ENCODE assay signal across 19 cellular contexts in the genomic region with DNA sequence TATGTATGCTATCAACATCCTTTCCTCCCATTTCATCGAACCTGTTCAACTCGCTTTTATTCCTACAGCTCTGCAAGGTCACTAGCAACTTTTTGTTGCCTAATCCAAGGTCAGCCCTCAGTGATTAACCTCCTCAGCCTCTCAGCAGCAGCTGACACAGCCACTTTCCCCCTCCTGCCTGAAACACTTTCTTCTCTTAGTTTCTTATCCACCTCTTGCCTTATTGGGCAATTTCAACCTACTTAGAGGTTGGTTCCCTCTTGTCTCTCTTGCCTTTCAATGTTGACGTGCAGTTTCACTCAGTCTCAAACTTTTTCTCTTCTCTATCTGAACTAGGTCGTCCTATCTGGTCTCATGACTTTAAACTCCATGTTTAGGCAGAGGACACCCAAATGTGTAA.
A peak's percentile ranks its signal among the peaks of the same experiment; 100 is the strongest.
DNase-seq lines count a peak whose midpoint lies in the region; ATAC-seq, FAIRE-seq and TF ChIP-seq lines count a peak whose summit lies in the region.
"Had no signal": no experiment of that assay in that cellular context is flagged by ENCODE, and none has a peak within 500 bp of the region (broad histone marks: within the 10 kb centered on the region; RNA-seq: fewer than 3 reads in every experiment).

No MANE protein-coding gene starts in this region.

- no peak for FAIRE-seq in GM12878 (lab: Jason Lieb, UNC)
- FAIRE-seq in GM12892 (lab: Jason Lieb, UNC): no peak
- FAIRE-seq: GM19239 had no signal

- H3K4me1 ChIP-seq in GM12878 (ENCODE audit: control insufficient read depth, insufficient read depth, low read length) (peaks cover 21% of the 10 kb centered on the region), upper lobe of right lung (no peaks in the 10 kb centered on the region)
- H3K4me1 ChIP-seq: BLaER1 had no signal

- H3K4me2 ChIP-seq in GM12878 (ENCODE audit: control insufficient read depth, insufficient read depth): peak overlapping the region; percentile 10; the same call in 1 of the 2 replicates
- H3K4me2 ChIP-seq: BLaER1 had no signal

- H3K4me3 ChIP-seq in GM12864 (ENCODE audit: low read depth, low read length) (no peak overlapping the region), GM12878 (no peak overlapping the region), upper lobe of right lung (no peak overlapping the region)
- H3K4me3 ChIP-seq: BLaER1 had no signal

- RAD21 ChIA-PET in GM12878 (lab: Charles Lee; ENCODE audit: unreplicated experiment): interaction anchor here (1.0 to 1.1 kb wide), 2 partner anchors 127 to 198 kb away, joined by 3 read pairs; no protein-coding TSS in a partner anchor

- CTCF ChIA-PET in GM12878 (lab: Yijun Ruan, JAX): interaction anchor here (1.0 to 1.6 kb wide), 3 partner anchors 10 to 127 kb away, joined by 3 to 6 read pairs (median 4); no protein-coding TSS in a partner anchor

- TF ChIP-seq CTCF in GM12864 (IDR thresholded peaks at IDR 0.05; ENCODE audit: low read depth, low read length, missing control alignments) (no peak), GM20000 (IDR thresholded peaks at IDR 0.05; ENCODE audit: extremely low read depth, missing control alignments) (no peak), GM12878 (IDR thresholded peaks at IDR 0.05 in 2 of 3, conservative IDR thresholded peaks at IDR 0.05 in 1 of 3; ENCODE audit: control insufficient read depth in 2 of 3, extremely low read depth in 1 of 3, insufficient read depth in 1 of 3, low read depth in 3 of 3, low read length in 3 of 3) (no peak), upper lobe of right lung (IDR thresholded peaks at IDR 0.05) (no peak)

- in situ Hi-C loops in GM12878 (cut with MboI): no loop called here

- DNase-seq in GM12864 (ENCODE audit: low read depth): peak; percentile 25
- DNase-seq in GM20000 (ENCODE audit: low spot score): peak; percentile 14
- DNase-seq in GM12878 (ENCODE audit: low read depth, low spot score): peak; percentile 54
- DNase-seq in upper lobe of right lung: no peak
- DNase-seq in foreskin melanocyte: no peak
- DNase-seq in GM12892 (ENCODE audit: insufficient read length): no peak
- DNase-seq: 8988T; CD4-positive, alpha-beta memory T cell; DMS153; DMS79; GDM1; GOT3; H7; HFFc6; KG1 had no signal

- ATAC-seq in GM12878 (no peak), upper lobe of right lung (peak; percentile 67), HG02642 (IDR thresholded peaks at IDR 0.05; ENCODE audit: poor library complexity, unreplicated experiment) (no peak)
- ATAC-seq: HCT116 had no signal

- H3K27me3 ChIP-seq in GM12878 (replicated peaks in 1 of 2; ENCODE audit: control insufficient read depth in 2 of 2, insufficient read depth in 2 of 2, low read length in 1 of 2) (no peaks in the 10 kb centered on the region; a peak in 1 of 4 replicates), upper lobe of right lung (no peaks in the 10 kb centered on the region)
- H3K27me3 ChIP-seq: BLaER1 had no signal

- H4K20me1 ChIP-seq in GM12878 (ENCODE audit: control insufficient read depth, insufficient read depth): no peaks in the 10 kb centered on the region
- H4K20me1 ChIP-seq: BLaER1 had no signal

- H3K9me3 ChIP-seq in GM12878 (replicated peaks; ENCODE audit: control insufficient read depth, insufficient read depth, low read length) (no peaks in the 10 kb centered on the region; the same call in 2 of the 3 replicates), upper lobe of right lung (no peaks in the 10 kb centered on the region)
- H3K9me3 ChIP-seq: BLaER1 had no signal

- H3K79me2 ChIP-seq in GM12878 (ENCODE audit: control insufficient read depth, insufficient read depth, low read length): no peaks in the 10 kb centered on the region

- SMC1A ChIA-PET in GM12878 (lab: Charles Lee; ENCODE audit: uncharacterized antibody, unreplicated experiment): interaction anchor here (0.7 to 2.6 kb wide), 5 partner anchors 8 to 53 kb away, joined by 3 to 11 read pairs (median 3); no protein-coding TSS in a partner anchor

- TF ChIP-seq POLR2A in GM12878 (IDR thresholded peaks at IDR 0.05; ENCODE audit: low read depth, low read length) (no peak), GM12892 (IDR thresholded peaks at IDR 0.05; ENCODE audit: low read depth, low read length) (no peak)

- intact Hi-C loops in GM12878 (cut with micrococcal nuclease; ENCODE audit: unreplicated experiment) (no loop called here), upper lobe of right lung (cut with DNase I) (no loop called here)

- H3K27ac ChIP-seq in GM12878 (ENCODE audit: control insufficient read depth, insufficient read depth): peak overlapping the region; percentile 45
- no peak overlapping the region for H3K27ac ChIP-seq in upper lobe of right lung
- H3K27ac ChIP-seq: BLaER1 had no signal

- TF ChIP-seq EP300 in GM12878 (IDR thresholded peaks at IDR 0.05; ENCODE audit: borderline replicate concordance in 1 of 2, control insufficient read depth in 1 of 2, low read depth in 2 of 2, low read length in 2 of 2): no peak

- H2AFZ ChIP-seq in GM12878 (ENCODE audit: control insufficient read depth, low read depth, low read length): no peak overlapping the region; the same call in 1 of the 2 replicates

- BruUV-seq in GM12878 (replicated peaks; lab: Mats Ljungman, UMichigan): no TSS peak

- H3K9ac ChIP-seq in GM12878 (ENCODE audit: control insufficient read depth, insufficient read depth, low read length): no peak overlapping the region; the same call in 1 of the 2 replicates
- H3K9ac ChIP-seq: BLaER1 had no signal

- TF ChIP-seq RAD21 in GM12878 (IDR thresholded peaks at IDR 0.05; ENCODE audit: insufficient read depth, low read depth, low read length): no peak

- H3K36me3 ChIP-seq in GM12878 (ENCODE audit: control insufficient read depth in 2 of 2, insufficient read depth in 2 of 2, low read length in 1 of 2) (no peaks in the 10 kb centered on the region), upper lobe of right lung (no peaks in the 10 kb centered on the region)
- H3K36me3 ChIP-seq: BLaER1 had no signal

- POLR2A ChIA-PET in GM12878 (lab: Charles Lee): interaction anchor here (1.0 kb wide), 1 partner anchor 27 kb away, joined by 3 read pairs; no protein-coding TSS in a partner anchor

- 32% methylated on average over 4 of the region's 4 CpGs for WGBS in GM12878 (ENCODE audit: insufficient coverage, insufficient replicate concordance, low lambda C conversion rate, missing lambda C conversion rate)

TF ChIP-seq in GM12878, 131 proteins besides CTCF, POLR2A, EP300 and RAD21:
- no peak for TF ChIP-seq NFIC (IDR thresholded peaks at IDR 0.05; ENCODE audit: low read depth, low read length)
- peak in 1 of 2 experiments; percentile 71; a peak in 1 of 4 replicates for TF ChIP-seq SRF (IDR thresholded peaks at IDR 0.05; ENCODE audit: low read depth in 2 of 2, low read length in 2 of 2)
- TF ChIP-seq, protein P1, sequence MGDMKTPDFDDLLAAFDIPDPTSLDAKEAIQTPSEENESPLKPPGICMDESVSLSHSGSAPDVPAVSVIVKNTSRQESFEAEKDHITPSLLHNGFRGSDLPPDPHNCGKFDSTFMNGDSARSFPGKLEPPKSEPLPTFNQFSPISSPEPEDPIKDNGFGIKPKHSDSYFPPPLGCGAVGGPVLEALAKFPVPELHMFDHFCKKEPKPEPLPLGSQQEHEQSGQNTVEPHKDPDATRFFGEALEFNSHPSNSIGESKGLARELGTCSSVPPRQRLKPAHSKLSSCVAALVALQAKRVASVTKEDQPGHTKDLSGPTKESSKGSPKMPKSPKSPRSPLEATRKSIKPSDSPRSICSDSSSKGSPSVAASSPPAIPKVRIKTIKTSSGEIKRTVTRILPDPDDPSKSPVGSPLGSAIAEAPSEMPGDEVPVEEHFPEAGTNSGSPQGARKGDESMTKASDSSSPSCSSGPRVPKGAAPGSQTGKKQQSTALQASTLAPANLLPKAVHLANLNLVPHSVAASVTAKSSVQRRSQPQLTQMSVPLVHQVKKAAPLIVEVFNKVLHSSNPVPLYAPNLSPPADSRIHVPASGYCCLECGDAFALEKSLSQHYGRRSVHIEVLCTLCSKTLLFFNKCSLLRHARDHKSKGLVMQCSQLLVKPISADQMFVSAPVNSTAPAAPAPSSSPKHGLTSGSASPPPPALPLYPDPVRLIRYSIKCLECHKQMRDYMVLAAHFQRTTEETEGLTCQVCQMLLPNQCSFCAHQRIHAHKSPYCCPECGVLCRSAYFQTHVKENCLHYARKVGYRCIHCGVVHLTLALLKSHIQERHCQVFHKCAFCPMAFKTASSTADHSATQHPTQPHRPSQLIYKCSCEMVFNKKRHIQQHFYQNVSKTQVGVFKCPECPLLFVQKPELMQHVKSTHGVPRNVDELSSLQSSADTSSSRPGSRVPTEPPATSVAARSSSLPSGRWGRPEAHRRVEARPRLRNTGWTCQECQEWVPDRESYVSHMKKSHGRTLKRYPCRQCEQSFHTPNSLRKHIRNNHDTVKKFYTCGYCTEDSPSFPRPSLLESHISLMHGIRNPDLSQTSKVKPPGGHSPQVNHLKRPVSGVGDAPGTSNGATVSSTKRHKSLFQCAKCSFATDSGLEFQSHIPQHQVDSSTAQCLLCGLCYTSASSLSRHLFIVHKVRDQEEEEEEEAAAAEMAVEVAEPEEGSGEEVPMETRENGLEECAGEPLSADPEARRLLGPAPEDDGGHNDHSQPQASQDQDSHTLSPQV (IDR thresholded peaks at IDR 0.05): peak; percentile 39; the same call in 1 of the 2 replicates
- TF ChIP-seq, protein P2, sequence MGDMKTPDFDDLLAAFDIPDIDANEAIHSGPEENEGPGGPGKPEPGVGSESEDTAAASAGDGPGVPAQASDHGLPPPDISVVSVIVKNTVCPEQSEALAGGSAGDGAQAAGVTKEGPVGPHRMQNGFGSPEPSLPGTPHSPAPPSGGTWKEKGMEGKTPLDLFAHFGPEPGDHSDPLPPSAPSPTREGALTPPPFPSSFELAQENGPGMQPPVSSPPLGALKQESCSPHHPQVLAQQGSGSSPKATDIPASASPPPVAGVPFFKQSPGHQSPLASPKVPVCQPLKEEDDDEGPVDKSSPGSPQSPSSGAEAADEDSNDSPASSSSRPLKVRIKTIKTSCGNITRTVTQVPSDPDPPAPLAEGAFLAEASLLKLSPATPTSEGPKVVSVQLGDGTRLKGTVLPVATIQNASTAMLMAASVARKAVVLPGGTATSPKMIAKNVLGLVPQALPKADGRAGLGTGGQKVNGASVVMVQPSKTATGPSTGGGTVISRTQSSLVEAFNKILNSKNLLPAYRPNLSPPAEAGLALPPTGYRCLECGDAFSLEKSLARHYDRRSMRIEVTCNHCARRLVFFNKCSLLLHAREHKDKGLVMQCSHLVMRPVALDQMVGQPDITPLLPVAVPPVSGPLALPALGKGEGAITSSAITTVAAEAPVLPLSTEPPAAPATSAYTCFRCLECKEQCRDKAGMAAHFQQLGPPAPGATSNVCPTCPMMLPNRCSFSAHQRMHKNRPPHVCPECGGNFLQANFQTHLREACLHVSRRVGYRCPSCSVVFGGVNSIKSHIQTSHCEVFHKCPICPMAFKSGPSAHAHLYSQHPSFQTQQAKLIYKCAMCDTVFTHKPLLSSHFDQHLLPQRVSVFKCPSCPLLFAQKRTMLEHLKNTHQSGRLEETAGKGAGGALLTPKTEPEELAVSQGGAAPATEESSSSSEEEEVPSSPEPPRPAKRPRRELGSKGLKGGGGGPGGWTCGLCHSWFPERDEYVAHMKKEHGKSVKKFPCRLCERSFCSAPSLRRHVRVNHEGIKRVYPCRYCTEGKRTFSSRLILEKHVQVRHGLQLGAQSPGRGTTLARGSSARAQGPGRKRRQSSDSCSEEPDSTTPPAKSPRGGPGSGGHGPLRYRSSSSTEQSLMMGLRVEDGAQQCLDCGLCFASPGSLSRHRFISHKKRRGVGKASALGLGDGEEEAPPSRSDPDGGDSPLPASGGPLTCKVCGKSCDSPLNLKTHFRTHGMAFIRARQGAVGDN (IDR thresholded peaks at IDR 0.05): peak; percentile 63

Comparison
In these comparisons a context has a peak if more than half of its experiments do, and no peak if none do; other contexts are left out.
1. DNase-seq: peak in GM12864 (single experiment), GM20000 (single experiment) and GM12878 (single experiment); none in upper lobe of right lung (single experiment), foreskin melanocyte (single experiment) and GM12892 (single experiment).